12 cellular contexts compared by ENCODE assay signal in genomic region chr16:75106351-75107274, GRCh38. TPM values are rescaled to one million over a fixed set of nuclear protein-coding genes. Genes with fewer than 3 reads are reported as not detected.
DNase-seq lines count a peak whose midpoint lies in the region; ATAC-seq and TF ChIP-seq lines count a peak whose summit lies in the region.
"Had no signal": no experiment of that assay in that cellular context is flagged by ENCODE, and none has a peak within 500 bp of the region (broad histone marks: within the 10 kb centered on the region; RNA-seq: fewer than 3 reads in every experiment).

No MANE protein-coding gene starts in this region.

- H4K20me1 ChIP-seq in GM23338 (replicated peaks; ENCODE audit: insufficient read depth), result peaks cover 5% of the 10 kb centered on the region; the same call in 1 of the 2 replicates
- H4K20me1 ChIP-seq in neural progenitor cell (ENCODE audit: low read depth), result peaks cover 44% of the 10 kb centered on the region

- POLR2A ChIA-PET in AG04450 (lab: Yijun Ruan, JAX), result interaction anchor here (0.7 kb wide), 1 partner anchor 20 kb away, joined by 6 read pairs; no protein-coding TSS in a partner anchor

- H3K4me2 ChIP-seq in GM23338, result no peak overlapping the region
- H3K4me2 ChIP-seq in neural progenitor cell, result no peak overlapping the region

- H3K4me1 ChIP-seq in GM23338 (ENCODE audit: insufficient read depth) (peaks cover 25% of the 10 kb centered on the region), neural progenitor cell (peaks cover 21% of the 10 kb centered on the region)

- H3K79me2 ChIP-seq in GM23338 (replicated peaks; ENCODE audit: insufficient read depth), result peaks cover 4% of the 10 kb centered on the region; the same call in 1 of the 2 replicates
- H3K79me2 ChIP-seq in neural progenitor cell (ENCODE audit: low read depth), result peaks cover 8% of the 10 kb centered on the region

- H3K27me3 Mint-ChIP-seq in GM23338 (ENCODE audit: insufficient read depth, low read depth, poor library complexity), result peaks cover 22% of the 10 kb centered on the region
- no peaks in the 10 kb centered on the region for H3K27me3 Mint-ChIP-seq in chondrocyte (ENCODE audit: low read depth)
- peaks cover 10% of the 10 kb centered on the region for H3K27me3 Mint-ChIP-seq in neural progenitor cell (ENCODE audit: insufficient read depth, low read depth)

- H3K9me2 ChIP-seq in GM23338 (ENCODE audit: insufficient read depth), result no peaks in the 10 kb centered on the region

- no peak for TF ChIP-seq CTCF in AG04450 (IDR thresholded peaks at IDR 0.05; ENCODE audit: low read depth, low read length)
- no peak for TF ChIP-seq CTCF in GM23338 (conservative IDR thresholded peaks at IDR 0.05; ENCODE audit: low read depth in 2 of 2)
- no peak for TF ChIP-seq CTCF in chondrocyte (IDR thresholded peaks at IDR 0.05)
- no peak for TF ChIP-seq CTCF in neural progenitor cell (IDR thresholded peaks at IDR 0.05)

- H3K9me3 Mint-ChIP-seq in GM23338 (no peaks in the 10 kb centered on the region), chondrocyte (ENCODE audit: low read depth) (peaks cover 2% of the 10 kb centered on the region), neural progenitor cell (no peaks in the 10 kb centered on the region)

- H3K27ac ChIP-seq in AG04450 (ENCODE audit: low read depth, low read length), result peak overlapping the region; percentile 11
- H3K27ac ChIP-seq in GM23338 (ENCODE audit: low read depth), result no peak overlapping the region
- no peak overlapping the region for H3K27ac ChIP-seq in neural progenitor cell

- no peaks in the 10 kb centered on the region; the same call in 1 of the 2 replicates for H3K9me3 ChIP-seq in AG04450 (ENCODE audit: control insufficient read depth, insufficient read depth, low read length)
- no peaks in the 10 kb centered on the region for H3K9me3 ChIP-seq in neural progenitor cell (ENCODE audit: low read depth)

- H3F3A ChIP-seq in GM23338 (replicated peaks; ENCODE audit: low read depth) (peaks cover 14% of the 10 kb centered on the region), neural progenitor cell (ENCODE audit: low read depth) (peaks cover 19% of the 10 kb centered on the region)

- H3K9ac ChIP-seq in neural progenitor cell, result no peak overlapping the region

- peaks cover 15% of the 10 kb centered on the region for H3K36me3 Mint-ChIP-seq in GM23338 (ENCODE audit: low read depth)
- H3K36me3 Mint-ChIP-seq in chondrocyte (ENCODE audit: low read depth), result peaks cover 2% of the 10 kb centered on the region
- H3K36me3 Mint-ChIP-seq in neural progenitor cell, result peaks cover 24% of the 10 kb centered on the region

- H3K4me1 Mint-ChIP-seq in GM23338 (peaks cover 43% of the 10 kb centered on the region), chondrocyte (ENCODE audit: low read depth) (peaks cover 30% of the 10 kb centered on the region), neural progenitor cell (peaks cover 43% of the 10 kb centered on the region)

- H3K36me3 ChIP-seq in GM23338 (ENCODE audit: insufficient read depth), result no peaks in the 10 kb centered on the region
- no peaks in the 10 kb centered on the region for H3K36me3 ChIP-seq in neural progenitor cell

- H3K4me3 ChIP-seq in AG04450 (ENCODE audit: low read depth, low read length) (no peak overlapping the region), GM23338 (no peak overlapping the region), neural progenitor cell (no peak overlapping the region)
- H3K4me3 ChIP-seq: GM12878 had no signal

- DNase-seq in AG04450 (ENCODE audit: low read depth, low spot score) (no peak), GM23338 (ENCODE audit: low spot score) (no peak), chondrocyte (ENCODE audit: low spot score) (peak; percentile 35), neural progenitor cell (ENCODE audit: low spot score) (no peak), SKM-1 treated with dmso at 0.1 percent for 144 hours (lab: John Stamatoyannopoulos, UW; ENCODE audit: unreplicated experiment) (no peak), inferior parietal cortex (ENCODE audit: extremely low spot score) (no peak), hypothalamus (lab: John Stamatoyannopoulos, UW) (no peak)
- DNase-seq: activated naive CD4-positive, alpha-beta T cell treated with Interleukin-2 at 50 U/mL for 16 hours; OCI-M1; small intestine had no signal

- H3K27ac Mint-ChIP-seq in GM23338 (0 out of 2 replicates have a peak overlapping the region, but pooled peaks have one; percentile 35), chondrocyte (ENCODE audit: unreplicated experiment) (no peak overlapping the region), neural progenitor cell (peak overlapping the region; percentile 65)

- H2AFZ ChIP-seq in GM23338 (no peak overlapping the region), neural progenitor cell (replicated peaks) (no peak overlapping the region)

- H3K27me3 ChIP-seq in AG04450 (ENCODE audit: control insufficient read depth, insufficient read depth, low read length) (no peaks in the 10 kb centered on the region), GM23338 (ENCODE audit: insufficient read depth) (no peaks in the 10 kb centered on the region), neural progenitor cell (no peaks in the 10 kb centered on the region)

- H3K4me3 Mint-ChIP-seq in GM23338 (no peak overlapping the region), chondrocyte (ENCODE audit: unreplicated experiment) (no peak overlapping the region), neural progenitor cell (no peak overlapping the region)

- CTCF ChIA-PET in AG04450 (lab: Charles Lee), result interaction anchor here (0.8 to 2.6 kb wide), 3 partner anchors 17 to 109 kb away, joined by 3 to 13 read pairs (median 11); partner anchors contain the start of gene ZNRF1

- ATAC-seq in GM23338, result no peak
- ATAC-seq in GM19035 (IDR thresholded peaks at IDR 0.05; ENCODE audit: unreplicated experiment), result no peak

TF ChIP-seq in GM23338, 12 proteins besides CTCF, POLR2A, EP300 and RAD21:
- no peak for TF ChIP-seq ZNF114 (CRISPR knock-in tag; IDR thresholded peaks at IDR 0.05)
- no peak for TF ChIP-seq EZH2 (IDR thresholded peaks at IDR 0.05; ENCODE audit: low read depth, unreplicated experiment)
- no peak for TF ChIP-seq REST (IDR thresholded peaks at IDR 0.05; ENCODE audit: unreplicated experiment)

RNA-seq across cellular contexts. Expression of gene LDHD, which starts 10.0 kb away (rescaled TPM):
- polyA plus RNA-seq in AG04450 (2011; rRNA removed) (0.38 and 0.51 TPM in 2 replicates), GM23338 (2016; fragmentation: Nextera tagmentation; extraction: Ambion mirVana) (3.9 and 5.0 TPM in 2 replicates)
- polyA minus RNA-seq in AG04450 (2011; rRNA and poly(A)+ RNA removed), result 0.35 and 0.41 TPM in 2 replicates
- 7.7 and 10.6 TPM in 2 replicates for total RNA-seq in GM23338 (2014; rRNA removed; shearing (Covaris generic))
- total RNA-seq in chondrocyte (2.3 to 2.7 TPM (median 2.6 TPM) in 3 replicates), neural progenitor cell (ENCODE audit: low replicate concordance) (0.60 and 3.8 TPM in 2 replicates)

RNA-seq across cellular contexts. Expression of gene ZFP1, which starts 41.7 kb away (rescaled TPM):
- polyA plus RNA-seq in AG04450 (2011; rRNA removed), result 8.5 and 11.6 TPM in 2 replicates
- 7.0 and 11.1 TPM in 2 replicates for polyA minus RNA-seq in AG04450 (2011; rRNA and poly(A)+ RNA removed)
- total RNA-seq in GM23338 (2014; rRNA removed; shearing (Covaris generic)), result 12.5 and 13.4 TPM in 2 replicates
- polyA plus RNA-seq in GM23338 (2016; fragmentation: Nextera tagmentation; extraction: Ambion mirVana), result 4.1 and 4.8 TPM in 2 replicates
- total RNA-seq in chondrocyte, result 11.4 to 15.3 TPM (median 14.1 TPM) in 3 replicates
- 26.2 and 35.4 TPM in 2 replicates for total RNA-seq in neural progenitor cell (ENCODE audit: low replicate concordance)
